Comparison of ENCODE assay signal across 18 cellular contexts in genomic region chr3:43218156-43218555, GRCh38.
"Had no signal": no experiment of that assay in that cellular context is flagged by ENCODE, and none has a peak within 500 bp of the region (broad histone marks: within the 10 kb centered on the region; RNA-seq: fewer than 3 reads in every experiment).

No MANE protein-coding gene starts in this region.

- H3K4me3 ChIP-seq: left lung, lower lobe of right lung, psoas muscle, sigmoid colon, skin epidermis, stomach, thoracic aorta, transverse colon had no signal

- H3K4me1 ChIP-seq: left lung, lower lobe of right lung, psoas muscle, sigmoid colon, stomach, transverse colon had no signal

- H3K27ac ChIP-seq: left lung, lower lobe of right lung, psoas muscle, sigmoid colon, skin epidermis, thoracic aorta, transverse colon had no signal

- H3K36me3 ChIP-seq: left lung, lower lobe of right lung, sigmoid colon, stomach, thoracic aorta, transverse colon had no signal

- H3K27me3 ChIP-seq: left lung, sigmoid colon, stomach, transverse colon had no signal

- FAIRE-seq: colon, frontal cortex had no signal

- ATAC-seq: left lung, lower lobe of right lung had no signal

- DNase-seq: cerebellar nuclear complex; erythroblast; islet precursor cell; left lung; lower lobe of right lung; nephron progenitor cell; psoas muscle; retina; sigmoid colon; stimulated activated CD4-positive, alpha-beta T cell treated with anti-CD3 and anti-CD28 coated beads, Interleukin-12 subunit alpha, Interleukin-12 subunit beta, amount 100 ng/mL, for 4 hours; stimulated activated naive CD4-positive, alpha-beta T cell; stomach; substantia nigra; transverse colon had no signal

- H3K9me3 ChIP-seq: lower lobe of right lung, psoas muscle, sigmoid colon, stomach, thoracic aorta, transverse colon had no signal
